ENCODE assay signal across 17 cellular contexts in the genomic region with DNA sequence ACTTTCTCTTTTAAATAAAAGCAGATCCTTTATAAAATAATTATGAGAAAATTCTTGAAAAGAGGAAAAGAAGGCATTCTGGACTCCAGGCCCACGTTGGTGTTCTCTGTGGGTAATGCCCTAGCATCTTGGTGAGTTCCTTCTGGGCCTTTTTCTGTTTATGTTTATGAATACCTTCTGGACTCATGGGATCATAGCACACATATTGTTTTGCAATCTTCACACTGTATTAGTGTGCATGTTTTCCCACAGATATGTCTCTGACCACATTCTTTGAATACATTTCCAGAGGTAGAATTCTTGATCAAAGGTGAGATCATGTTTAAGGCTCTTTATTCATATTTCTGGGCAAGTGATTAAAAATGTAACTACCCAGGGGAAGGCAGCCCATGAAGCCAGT. TPM values are rescaled to one million over a fixed set of nuclear protein-coding genes. Genes with fewer than 3 reads are reported as not detected.
DNase-seq lines count a peak whose midpoint lies in the region; ATAC-seq and TF ChIP-seq lines count a peak whose summit lies in the region.
"Had no signal": no experiment of that assay in that cellular context is flagged by ENCODE, and none has a peak within 500 bp of the region (broad histone marks: within the 10 kb centered on the region; RNA-seq: fewer than 3 reads in every experiment).

No MANE protein-coding gene starts in this region.

- TF ChIP-seq POLR2A in lower leg skin (IDR thresholded peaks at IDR 0.05), result no peak

- in situ Hi-C loops in GM23248 (cut with MboI), result no loop called here

- no peaks in the 10 kb centered on the region for H3K27me3 Mint-ChIP-seq in osteocyte (ENCODE audit: unreplicated experiment)

- H3K27me3 ChIP-seq in GM23248 (replicated peaks; ENCODE audit: insufficient read depth) (no peaks in the 10 kb centered on the region), fibroblast of lung (ENCODE audit: control insufficient read depth, insufficient read depth, low read length) (no peaks in the 10 kb centered on the region)

- peaks cover 3% of the 10 kb centered on the region for H3K9me3 Mint-ChIP-seq in osteocyte (ENCODE audit: unreplicated experiment)

- intact Hi-C loops in lower leg skin (cut with DNase I; ENCODE audit: low total_unique reads), result no loop called here

- 86% methylated on average over 1 of the region's 1 CpG for WGBS in GM23248 (ENCODE audit: low coverage in 1 of 2, low lambda C conversion rate in 2 of 2, missing lambda C conversion rate in 2 of 2), 2 experiments
- 77 to 91% methylated on average over 1 of the region's 1 CpG for WGBS in lower leg skin, 2 donors

- peaks cover 39% of the 10 kb centered on the region for H3K4me1 ChIP-seq in GM23248 (ENCODE audit: insufficient read depth)
- no peaks in the 10 kb centered on the region for H3K4me1 ChIP-seq in fibroblast of lung (ENCODE audit: control insufficient read depth, extremely low read depth, insufficient read depth, low read length)

- no peak for ATAC-seq in stimulated activated naive CD8-positive, alpha-beta T cell treated with anti-CD3 and anti-CD28 coated beads, Interleukin-15, Interleukin-2, amounts not matched to agents 100 U/mL and 50 U/mL, for 24 hours
- ATAC-seq: K562 had no signal

- H2AFZ ChIP-seq in GM23248, result no peak overlapping the region
- no peak overlapping the region for H2AFZ ChIP-seq in fibroblast of lung (ENCODE audit: low read length)
- H2AFZ ChIP-seq: PC-9 had no signal

- H3K36me3 Mint-ChIP-seq in osteocyte (ENCODE audit: unreplicated experiment), result peaks cover 2% of the 10 kb centered on the region

- H3K4me3 ChIP-seq in GM23248 (no peak overlapping the region), fibroblast of lung (replicated peaks in 1 of 4; ENCODE audit: control extremely low read depth in 1 of 4, insufficient read depth in 1 of 4, low read depth in 3 of 4, low read length in 4 of 4) (no peak overlapping the region), lower leg skin (ENCODE audit: low read depth, poor library complexity, severe bottlenecking) (no peak overlapping the region)
- H3K4me3 ChIP-seq: K562, PC-9 had no signal

- H3K27ac ChIP-seq in GM23248 (no peak overlapping the region), fibroblast of lung (ENCODE audit: insufficient read depth, low read length) (no peak overlapping the region)
- H3K27ac ChIP-seq: C4-2B, PC-9 had no signal

- H3K4me2 ChIP-seq in GM23248 (ENCODE audit: unreplicated experiment), result no peak overlapping the region
- H3K4me2 ChIP-seq in fibroblast of lung (ENCODE audit: extremely low read depth, insufficient read depth, low read length), result no peak overlapping the region
- H3K4me2 ChIP-seq: PC-9 had no signal

- TF ChIP-seq CTCF in fibroblast of lung (conservative IDR thresholded peaks at IDR 0.05 in 1 of 2, IDR thresholded peaks at IDR 0.05 in 1 of 2; ENCODE audit: low read depth in 1 of 2, low read length in 2 of 2), result no peak
- TF ChIP-seq CTCF in osteocyte (IDR thresholded peaks at IDR 0.05), result no peak
- TF ChIP-seq CTCF in lower leg skin (IDR thresholded peaks at IDR 0.05), result no peak

- peaks cover 9% of the 10 kb centered on the region; the same call in 1 of the 2 replicates for H3F3A ChIP-seq in GM23248 (ENCODE audit: insufficient read depth)

- peak overlapping the region; percentile 71 for H3K27ac Mint-ChIP-seq in osteocyte (ENCODE audit: unreplicated experiment)

- H3K9ac ChIP-seq in GM23248, result no peak overlapping the region
- no peak overlapping the region for H3K9ac ChIP-seq in fibroblast of lung (ENCODE audit: insufficient read depth, low read length)

- H3K79me2 ChIP-seq in GM23248 (ENCODE audit: insufficient read depth) (peaks cover 97% of the 10 kb centered on the region), fibroblast of lung (ENCODE audit: control insufficient read depth, insufficient read depth, low read length) (peaks cover 24% of the 10 kb centered on the region)

- H3K4me1 Mint-ChIP-seq in osteocyte (ENCODE audit: unreplicated experiment), result peaks cover 64% of the 10 kb centered on the region

- no peaks in the 10 kb centered on the region for H3K9me2 ChIP-seq in GM23248 (ENCODE audit: insufficient read depth)

- DNase-seq in GM23248 (peak; percentile 41), SW480 (ENCODE audit: low spot score) (peak; percentile 47), fibroblast of lung (ENCODE audit: low read depth in 2 of 2) (peak; percentile 19 to 47), osteocyte (ENCODE audit: extremely low spot score, unreplicated experiment) (no peak), NCI-H146 (lab: John Stamatoyannopoulos, UW) (no peak), lower leg skin (ENCODE audit: low spot score in 2 of 2) (no peak), midbrain (lab: John Stamatoyannopoulos, UW) (no peak)
- DNase-seq in stimulated activated naive CD8-positive, alpha-beta T cell treated with anti-CD3 and anti-CD28 coated beads, Interleukin-15, Interleukin-2, amounts not matched to agents 100 U/mL and 50 U/mL, for 24 hours, result no peak
- DNase-seq: AML-193, NCI-H1092 treated with DMSO at 0.1 percent for 48 hours, NCI-H1694, NCI-H2107, NCI-H2227 treated with DMSO at 0.1 percent for 48 hours, NCI-H524, PC-9 had no signal

- no peak overlapping the region for H3K4me3 Mint-ChIP-seq in osteocyte (ENCODE audit: unreplicated experiment)

- H3K9me3 ChIP-seq in GM23248 (ENCODE audit: low read depth) (no peaks in the 10 kb centered on the region), fibroblast of lung (ENCODE audit: control insufficient read depth, insufficient read depth, low read depth, low read length) (no peaks in the 10 kb centered on the region)

- H4K20me1 ChIP-seq in GM23248 (ENCODE audit: insufficient read depth), result no peaks in the 10 kb centered on the region
- H4K20me1 ChIP-seq in fibroblast of lung (ENCODE audit: control insufficient read depth, extremely low read depth, insufficient read depth, low read length), result no peaks in the 10 kb centered on the region

- H3K36me3 ChIP-seq in GM23248 (ENCODE audit: low read depth) (no peaks in the 10 kb centered on the region), fibroblast of lung (ENCODE audit: control insufficient read depth, insufficient read depth, low read length) (no peaks in the 10 kb centered on the region)

RNA-seq across cellular contexts. Expression of a gene that starts 15.9 kb away (rescaled TPM):
- total RNA-seq in GM23248 (2014; rRNA removed; shearing (Covaris generic)), result 5.1 and 8.3 TPM in 2 replicates
- polyA plus RNA-seq in GM23248 (2016; fragmentation: Nextera tagmentation; extraction: Ambion mirVana) (9.0 and 9.6 TPM in 2 replicates), fibroblast of lung (2.8 and 3.8 TPM in 2 replicates)
- total RNA-seq in fibroblast of lung (3.3 TPM in 2 replicates), osteocyte (33.2 and 34.2 TPM in 2 replicates), lower leg skin (1 to 10 TPM in 3 of 4 donors, under 1 TPM in 1; 0.42 to 6.7 (median 3.1) TPM)
- 6.3 and 7.8 TPM in 2 replicates for polyA plus RNA-seq in fibroblast of lung (2012)
- 12.4 and 15.0 TPM in 2 replicates for polyA minus RNA-seq in fibroblast of lung (ENCODE audit: low replicate concordance)
- polyA plus RNA-seq: K562 had no signal

Comparison
In these comparisons a context has a peak if more than half of its experiments do, and no peak if none do; other contexts are left out.
1. DNase-seq: peak in GM23248 (single experiment), SW480 (single experiment) and fibroblast of lung (2 of 2); none in osteocyte (single experiment), NCI-H146 (single experiment), lower leg skin (0 of 2), stimulated activated naive CD8-positive, alpha-beta T cell treated with anti-CD3 and anti-CD28 coated beads, Interleukin-15, Interleukin-2, amounts not matched to agents 100 U/mL and 50 U/mL, for 24 hours (single experiment) and midbrain (single experiment).